ENCODE assay signal across 18 cellular contexts in the genomic region with DNA sequence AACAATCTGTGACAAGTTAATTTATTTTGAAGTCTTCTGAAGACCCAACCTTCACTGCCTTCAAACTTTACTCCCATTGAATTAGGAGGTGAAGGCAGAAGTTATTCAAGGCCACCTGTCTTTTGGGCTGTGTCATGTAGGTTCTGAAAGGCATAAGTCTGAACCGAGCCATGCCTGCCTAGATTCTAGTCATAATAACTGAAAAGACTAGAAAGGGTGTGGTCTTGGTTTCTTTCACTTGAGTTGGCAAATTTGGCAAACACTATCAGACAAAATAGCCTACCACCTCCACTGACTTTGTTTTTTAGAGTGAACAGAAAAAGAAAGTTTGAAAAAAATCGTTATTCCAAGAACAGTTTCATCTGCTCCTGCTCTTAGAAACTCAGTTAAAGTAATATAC. TPM values are rescaled to one million over a fixed set of nuclear protein-coding genes. Genes with fewer than 3 reads are reported as not detected.
DNase-seq lines count a peak whose midpoint lies in the region; ATAC-seq lines count a peak whose summit lies in the region.
"Had no signal": no experiment of that assay in that cellular context is flagged by ENCODE, and none has a peak within 500 bp of the region (broad histone marks: within the 10 kb centered on the region; RNA-seq: fewer than 3 reads in every experiment).

No MANE protein-coding gene starts in this region.

- peaks cover 27% of the 10 kb centered on the region for H3K4me1 ChIP-seq in CD4-positive, alpha-beta memory T cell (ENCODE audit: insufficient read depth, low read length)
- H3K4me1 ChIP-seq: BE2C, Caco-2 had no signal

- H3K27ac Mint-ChIP-seq in activated CD4-positive, alpha-beta memory T cell treated with anti-CD3 and anti-CD28 coated beads, Interleukin-2, amount 10 ng/mL, durations not matched to agents 7 days and 5 days, result peak overlapping the region; percentile 44
- no peak overlapping the region for H3K27ac Mint-ChIP-seq in activated CD4-positive, alpha-beta memory T cell treated with anti-CD3 and anti-CD28 coated beads for 36 hours
- peak overlapping the region; percentile 68 for H3K27ac Mint-ChIP-seq in T-helper 17 cell
- peak overlapping the region; percentile 45 for H3K27ac Mint-ChIP-seq in stimulated activated effector memory CD8-positive, alpha-beta T cell treated with anti-CD3 and anti-CD28 coated beads, Interleukin-12 subunit alpha, Interleukin-12 subunit beta, amount 100 ng/mL, for 72 hours
- no peak overlapping the region for H3K27ac Mint-ChIP-seq in CD4-positive, alpha-beta memory T cell
- H3K27ac Mint-ChIP-seq: CD8-positive, alpha-beta T cell had no signal

- no peak for DNase-seq in activated CD4-positive, alpha-beta memory T cell treated with anti-CD3 and anti-CD28 coated beads, Interleukin-2, amount 10 ng/mL, durations not matched to agents 7 days and 5 days
- DNase-seq in activated CD4-positive, alpha-beta memory T cell treated with anti-CD3 and anti-CD28 coated beads for 36 hours, result no peak
- DNase-seq in T-helper 17 cell, result no peak
- no peak for DNase-seq in stimulated activated effector memory CD8-positive, alpha-beta T cell treated with anti-CD3 and anti-CD28 coated beads, Interleukin-12 subunit alpha, Interleukin-12 subunit beta, amount 100 ng/mL, for 72 hours (ENCODE audit: low spot score in 2 of 2)
- no peak for DNase-seq in CD4-positive, alpha-beta memory T cell
- no peak for DNase-seq in central memory CD4-positive, alpha-beta T cell
- DNase-seq: 8988T; ACHN; AML-193; BE2C; Caco-2; CD8-positive, alpha-beta T cell; DMS153; DND-41; H7 had no signal

- no peaks in the 10 kb centered on the region for H3K27me3 ChIP-seq in CD4-positive, alpha-beta memory T cell (ENCODE audit: insufficient read depth, low read length)
- H3K27me3 ChIP-seq: BE2C; BLaER1 treated with 17β-estradiol and CSF1 and Interleukin-3, amounts not matched to agents 10 nM and 100 nM had no signal

- H3K36me3 ChIP-seq in CD4-positive, alpha-beta memory T cell (ENCODE audit: insufficient read depth, low read length), result peaks cover 3% of the 10 kb centered on the region

- no peak overlapping the region for H3K27ac ChIP-seq in CD4-positive, alpha-beta memory T cell (ENCODE audit: low read depth, low read length)
- H3K27ac ChIP-seq: A549; BLaER1 treated with 17β-estradiol and CSF1 and Interleukin-3, amounts not matched to agents 10 nM and 100 nM; GM23248 had no signal

- H3K36me3 Mint-ChIP-seq in activated CD4-positive, alpha-beta memory T cell treated with anti-CD3 and anti-CD28 coated beads, Interleukin-2, amount 10 ng/mL, durations not matched to agents 7 days and 5 days (ENCODE audit: low read depth), result peaks cover 48% of the 10 kb centered on the region
- peaks cover 31% of the 10 kb centered on the region for H3K36me3 Mint-ChIP-seq in activated CD4-positive, alpha-beta memory T cell treated with anti-CD3 and anti-CD28 coated beads for 36 hours
- H3K36me3 Mint-ChIP-seq in T-helper 17 cell (ENCODE audit: low read depth), result no peaks in the 10 kb centered on the region
- peaks cover 74% of the 10 kb centered on the region for H3K36me3 Mint-ChIP-seq in stimulated activated effector memory CD8-positive, alpha-beta T cell treated with anti-CD3 and anti-CD28 coated beads, Interleukin-12 subunit alpha, Interleukin-12 subunit beta, amount 100 ng/mL, for 72 hours
- H3K36me3 Mint-ChIP-seq in CD4-positive, alpha-beta memory T cell, result peaks cover 44 to 48% of the 10 kb centered on the region in 2 donors

- H3K9me3 Mint-ChIP-seq in activated CD4-positive, alpha-beta memory T cell treated with anti-CD3 and anti-CD28 coated beads, Interleukin-2, amount 10 ng/mL, durations not matched to agents 7 days and 5 days, result peaks cover 3% of the 10 kb centered on the region
- peaks cover 5% of the 10 kb centered on the region for H3K9me3 Mint-ChIP-seq in activated CD4-positive, alpha-beta memory T cell treated with anti-CD3 and anti-CD28 coated beads for 36 hours
- H3K9me3 Mint-ChIP-seq in stimulated activated effector memory CD8-positive, alpha-beta T cell treated with anti-CD3 and anti-CD28 coated beads, Interleukin-12 subunit alpha, Interleukin-12 subunit beta, amount 100 ng/mL, for 72 hours, result peaks cover 3% of the 10 kb centered on the region
- peaks cover 0 to 10% (median 0%) of the 10 kb centered on the region in 8 donors for H3K9me3 Mint-ChIP-seq in CD4-positive, alpha-beta memory T cell

- peaks cover 27% of the 10 kb centered on the region for H3K4me1 Mint-ChIP-seq in activated CD4-positive, alpha-beta memory T cell treated with anti-CD3 and anti-CD28 coated beads, Interleukin-2, amount 10 ng/mL, durations not matched to agents 7 days and 5 days
- H3K4me1 Mint-ChIP-seq in activated CD4-positive, alpha-beta memory T cell treated with anti-CD3 and anti-CD28 coated beads for 36 hours (ENCODE audit: low read depth), result peaks cover 31% of the 10 kb centered on the region
- H3K4me1 Mint-ChIP-seq in T-helper 17 cell, result peaks cover 18% of the 10 kb centered on the region
- H3K4me1 Mint-ChIP-seq in stimulated activated effector memory CD8-positive, alpha-beta T cell treated with anti-CD3 and anti-CD28 coated beads, Interleukin-12 subunit alpha, Interleukin-12 subunit beta, amount 100 ng/mL, for 72 hours, result peaks cover 10% of the 10 kb centered on the region
- H3K4me1 Mint-ChIP-seq in CD4-positive, alpha-beta memory T cell, result peaks cover 19 to 42% (median 32%) of the 10 kb centered on the region in 4 donors

- POLR2A ChIA-PET in activated CD4-positive, alpha-beta memory T cell treated with anti-CD3 and anti-CD28 coated beads, Interleukin-2, amount 10 ng/mL, durations not matched to agents 7 days and 5 days (lab: Charles Lee), result no interaction called here
- POLR2A ChIA-PET in activated CD4-positive, alpha-beta memory T cell treated with anti-CD3 and anti-CD28 coated beads for 36 hours (lab: Charles Lee), result no interaction called here
- POLR2A ChIA-PET in CD4-positive, alpha-beta memory T cell (lab: Charles Lee; ENCODE audit: partially characterized antibody), result no interaction called here

- no peak overlapping the region for H3K4me3 Mint-ChIP-seq in activated CD4-positive, alpha-beta memory T cell treated with anti-CD3 and anti-CD28 coated beads, Interleukin-2, amount 10 ng/mL, durations not matched to agents 7 days and 5 days
- H3K4me3 Mint-ChIP-seq in activated CD4-positive, alpha-beta memory T cell treated with anti-CD3 and anti-CD28 coated beads for 36 hours, result no peak overlapping the region
- no peak overlapping the region for H3K4me3 Mint-ChIP-seq in T-helper 17 cell
- no peak overlapping the region for H3K4me3 Mint-ChIP-seq in stimulated activated effector memory CD8-positive, alpha-beta T cell treated with anti-CD3 and anti-CD28 coated beads, Interleukin-12 subunit alpha, Interleukin-12 subunit beta, amount 100 ng/mL, for 72 hours
- no peak overlapping the region for H3K4me3 Mint-ChIP-seq in CD4-positive, alpha-beta memory T cell
- H3K4me3 Mint-ChIP-seq: CD8-positive, alpha-beta T cell had no signal

- H3K27me3 Mint-ChIP-seq in activated CD4-positive, alpha-beta memory T cell treated with anti-CD3 and anti-CD28 coated beads, Interleukin-2, amount 10 ng/mL, durations not matched to agents 7 days and 5 days, result no peaks in the 10 kb centered on the region
- no peaks in the 10 kb centered on the region for H3K27me3 Mint-ChIP-seq in activated CD4-positive, alpha-beta memory T cell treated with anti-CD3 and anti-CD28 coated beads for 36 hours
- no peaks in the 10 kb centered on the region for H3K27me3 Mint-ChIP-seq in T-helper 17 cell
- H3K27me3 Mint-ChIP-seq in CD4-positive, alpha-beta memory T cell, result no peaks in the 10 kb centered on the region

- no peak for ATAC-seq in T-helper 17 cell
- ATAC-seq in stimulated activated effector memory CD8-positive, alpha-beta T cell treated with anti-CD3 and anti-CD28 coated beads, Interleukin-12 subunit alpha, Interleukin-12 subunit beta, amount 100 ng/mL, for 72 hours, result no peak
- ATAC-seq: CD8-positive, alpha-beta T cell had no signal

- no peak overlapping the region for H3K4me3 ChIP-seq in CD4-positive, alpha-beta memory T cell (ENCODE audit: low read length in 2 of 2)
- H3K4me3 ChIP-seq: A549; BLaER1 treated with 17β-estradiol and CSF1 and Interleukin-3, amounts not matched to agents 10 nM and 100 nM; GM23248 had no signal

- CTCF ChIA-PET in activated CD4-positive, alpha-beta memory T cell treated with anti-CD3 and anti-CD28 coated beads, Interleukin-2, amount 10 ng/mL, durations not matched to agents 7 days and 5 days (lab: Charles Lee), result no interaction called here
- CTCF ChIA-PET in activated CD4-positive, alpha-beta memory T cell treated with anti-CD3 and anti-CD28 coated beads for 36 hours (lab: Charles Lee), result no interaction called here
- CTCF ChIA-PET in CD4-positive, alpha-beta memory T cell (lab: Charles Lee; ENCODE audit: partially characterized antibody), result no interaction called here

- H3K9me3 ChIP-seq in T-helper 17 cell (ENCODE audit: control insufficient read depth, low read length, poor library complexity, severe bottlenecking), result no peaks in the 10 kb centered on the region
- no peaks in the 10 kb centered on the region for H3K9me3 ChIP-seq in CD4-positive, alpha-beta memory T cell (ENCODE audit: control insufficient read depth in 1 of 2, low read length in 2 of 2)
- H3K9me3 ChIP-seq: BE2C, Caco-2 had no signal

- intact Hi-C loops in activated CD4-positive, alpha-beta memory T cell treated with anti-CD3 and anti-CD28 coated beads for 36 hours (cut with micrococcal nuclease), result no loop called here
- intact Hi-C loops in CD4-positive, alpha-beta memory T cell (cut with micrococcal nuclease), result no loop called here

RNA-seq across cellular contexts. Expression of a gene that starts 38.4 kb away (rescaled TPM):
- 10 to 100 TPM; 57.0 to 60.9 TPM for total RNA-seq in activated CD4-positive, alpha-beta memory T cell treated with anti-CD3 and anti-CD28 coated beads, Interleukin-2, amount 10 ng/mL, durations not matched to agents 7 days and 5 days
- 10 to 100 TPM; 41.6 to 45.2 TPM for total RNA-seq in activated CD4-positive, alpha-beta memory T cell treated with anti-CD3 and anti-CD28 coated beads for 36 hours
- 10 to 100 TPM; 72.7 to 82.7 TPM for total RNA-seq in T-helper 17 cell
- total RNA-seq in CD4-positive, alpha-beta memory T cell, result 10 to 100 TPM; 69.0 to 79.3 TPM
- polyA plus RNA-seq in CD4-positive, alpha-beta memory T cell, result 10 to 100 TPM; 52.4 to 61.1 TPM

Comparison
In these comparisons a context has a peak if more than half of its experiments do, and no peak if none do; other contexts are left out.
1. H3K27ac Mint-ChIP-seq: peak in activated CD4-positive, alpha-beta memory T cell treated with anti-CD3 and anti-CD28 coated beads, Interleukin-2, amount 10 ng/mL, durations not matched to agents 7 days and 5 days (single experiment), T-helper 17 cell (single experiment) and stimulated activated effector memory CD8-positive, alpha-beta T cell treated with anti-CD3 and anti-CD28 coated beads, Interleukin-12 subunit alpha, Interleukin-12 subunit beta, amount 100 ng/mL, for 72 hours (single experiment); none in activated CD4-positive, alpha-beta memory T cell treated with anti-CD3 and anti-CD28 coated beads for 36 hours (single experiment) and CD4-positive, alpha-beta memory T cell (0 of 7).